In the genomic region with DNA sequence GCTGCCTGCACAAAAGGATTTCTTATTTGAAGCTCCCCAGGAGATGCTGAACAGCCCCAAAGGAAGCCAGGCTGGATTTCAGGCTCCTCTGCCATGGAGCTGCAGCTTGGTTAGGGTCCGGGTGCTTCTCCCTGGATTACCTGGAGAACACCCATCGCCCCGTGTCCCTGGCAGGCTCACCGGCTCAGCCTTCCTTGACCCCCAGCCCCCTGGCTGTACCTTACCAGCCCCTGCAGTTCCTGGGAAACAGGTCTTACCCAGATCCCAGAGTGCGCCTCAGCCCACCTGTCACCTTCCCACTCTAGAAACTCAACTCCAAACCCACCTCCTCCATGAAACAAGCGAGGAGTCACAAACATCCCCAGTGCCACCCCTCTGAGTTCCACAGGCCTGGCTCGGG, we compare ENCODE assay signal across 2 cellular contexts.
TF ChIP-seq lines count a peak whose summit lies in the region.

No MANE protein-coding gene starts in this region.

TF ChIP-seq in SK-N-SH, 30 proteins besides CTCF, POLR2A, EP300 and RAD21 (continued from another document):
- TF ChIP-seq, protein P1, sequence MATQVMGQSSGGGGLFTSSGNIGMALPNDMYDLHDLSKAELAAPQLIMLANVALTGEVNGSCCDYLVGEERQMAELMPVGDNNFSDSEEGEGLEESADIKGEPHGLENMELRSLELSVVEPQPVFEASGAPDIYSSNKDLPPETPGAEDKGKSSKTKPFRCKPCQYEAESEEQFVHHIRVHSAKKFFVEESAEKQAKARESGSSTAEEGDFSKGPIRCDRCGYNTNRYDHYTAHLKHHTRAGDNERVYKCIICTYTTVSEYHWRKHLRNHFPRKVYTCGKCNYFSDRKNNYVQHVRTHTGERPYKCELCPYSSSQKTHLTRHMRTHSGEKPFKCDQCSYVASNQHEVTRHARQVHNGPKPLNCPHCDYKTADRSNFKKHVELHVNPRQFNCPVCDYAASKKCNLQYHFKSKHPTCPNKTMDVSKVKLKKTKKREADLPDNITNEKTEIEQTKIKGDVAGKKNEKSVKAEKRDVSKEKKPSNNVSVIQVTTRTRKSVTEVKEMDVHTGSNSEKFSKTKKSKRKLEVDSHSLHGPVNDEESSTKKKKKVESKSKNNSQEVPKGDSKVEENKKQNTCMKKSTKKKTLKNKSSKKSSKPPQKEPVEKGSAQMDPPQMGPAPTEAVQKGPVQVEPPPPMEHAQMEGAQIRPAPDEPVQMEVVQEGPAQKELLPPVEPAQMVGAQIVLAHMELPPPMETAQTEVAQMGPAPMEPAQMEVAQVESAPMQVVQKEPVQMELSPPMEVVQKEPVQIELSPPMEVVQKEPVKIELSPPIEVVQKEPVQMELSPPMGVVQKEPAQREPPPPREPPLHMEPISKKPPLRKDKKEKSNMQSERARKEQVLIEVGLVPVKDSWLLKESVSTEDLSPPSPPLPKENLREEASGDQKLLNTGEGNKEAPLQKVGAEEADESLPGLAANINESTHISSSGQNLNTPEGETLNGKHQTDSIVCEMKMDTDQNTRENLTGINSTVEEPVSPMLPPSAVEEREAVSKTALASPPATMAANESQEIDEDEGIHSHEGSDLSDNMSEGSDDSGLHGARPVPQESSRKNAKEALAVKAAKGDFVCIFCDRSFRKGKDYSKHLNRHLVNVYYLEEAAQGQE (IDR thresholded peaks at IDR 0.05; ENCODE audit: low read depth, low read length): no peak
- peak; percentile 0 for TF ChIP-seq CHD2 (IDR thresholded peaks at IDR 0.05; ENCODE audit: low read length, partially characterized antibody)

TF ChIP-seq in SK-N-SH treated with all-trans-retinoic acid at 6 μM for 48 hours, 23 proteins besides CTCF, POLR2A, EP300 and RAD21 (continued from another document):
- no peak for TF ChIP-seq TCF4 (CRISPR knock-in tag; IDR thresholded peaks at IDR 0.05; ENCODE audit: borderline replicate concordance)
- TF ChIP-seq ZNF70 (CRISPR knock-in tag; IDR thresholded peaks at IDR 0.05): no peak
- no peak for TF ChIP-seq GLIS3 (CRISPR knock-in tag; IDR thresholded peaks at IDR 0.05)
- TF ChIP-seq ESRRG (CRISPR knock-in tag; IDR thresholded peaks at IDR 0.05): no peak
- no peak for TF ChIP-seq ISL1 (CRISPR knock-in tag; IDR thresholded peaks at IDR 0.05)
- TF ChIP-seq ZC3H10 (CRISPR knock-in tag; IDR thresholded peaks at IDR 0.05): no peak
- TF ChIP-seq RARB (CRISPR knock-in tag; IDR thresholded peaks at IDR 0.05): no peak
- no peak for TF ChIP-seq ZNF565 (CRISPR knock-in tag; conservative IDR thresholded peaks at IDR 0.05; ENCODE audit: low read depth)
- TF ChIP-seq PPARA (CRISPR knock-in tag; IDR thresholded peaks at IDR 0.05; ENCODE audit: borderline replicate concordance): no peak
- TF ChIP-seq, protein P2, sequence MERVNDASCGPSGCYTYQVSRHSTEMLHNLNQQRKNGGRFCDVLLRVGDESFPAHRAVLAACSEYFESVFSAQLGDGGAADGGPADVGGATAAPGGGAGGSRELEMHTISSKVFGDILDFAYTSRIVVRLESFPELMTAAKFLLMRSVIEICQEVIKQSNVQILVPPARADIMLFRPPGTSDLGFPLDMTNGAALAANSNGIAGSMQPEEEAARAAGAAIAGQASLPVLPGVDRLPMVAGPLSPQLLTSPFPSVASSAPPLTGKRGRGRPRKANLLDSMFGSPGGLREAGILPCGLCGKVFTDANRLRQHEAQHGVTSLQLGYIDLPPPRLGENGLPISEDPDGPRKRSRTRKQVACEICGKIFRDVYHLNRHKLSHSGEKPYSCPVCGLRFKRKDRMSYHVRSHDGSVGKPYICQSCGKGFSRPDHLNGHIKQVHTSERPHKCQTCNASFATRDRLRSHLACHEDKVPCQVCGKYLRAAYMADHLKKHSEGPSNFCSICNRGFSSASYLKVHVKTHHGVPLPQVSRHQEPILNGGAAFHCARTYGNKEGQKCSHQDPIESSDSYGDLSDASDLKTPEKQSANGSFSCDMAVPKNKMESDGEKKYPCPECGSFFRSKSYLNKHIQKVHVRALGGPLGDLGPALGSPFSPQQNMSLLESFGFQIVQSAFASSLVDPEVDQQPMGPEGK (CRISPR knock-in tag; IDR thresholded peaks at IDR 0.05; ENCODE audit: borderline replicate concordance): no peak
- TF ChIP-seq SNAI2 (CRISPR knock-in tag; IDR thresholded peaks at IDR 0.05): no peak
